8 cellular contexts compared by ENCODE assay signal in genomic region chr17:43878260-43879082, GRCh38. TPM values are rescaled to one million over a fixed set of nuclear protein-coding genes. Genes with fewer than 3 reads are reported as not detected.
A peak's percentile ranks its signal among the peaks of the same experiment; 100 is the strongest.
DNase-seq lines count a peak whose midpoint lies in the region; ATAC-seq and TF ChIP-seq lines count a peak whose summit lies in the region.

No MANE protein-coding gene starts in this region.

- no peaks in the 10 kb centered on the region; the same call in 1 of the 2 replicates for H3K9me3 ChIP-seq in AG04450 (ENCODE audit: control insufficient read depth, insufficient read depth, low read length)

- no peak overlapping the region for H3K27ac ChIP-seq in AG04450 (ENCODE audit: low read depth, low read length)

- peaks cover 18% of the 10 kb centered on the region for H3K27me3 ChIP-seq in AG04450 (ENCODE audit: control insufficient read depth, insufficient read depth, low read length)

- H3K4me3 ChIP-seq in AG04450 (ENCODE audit: low read depth, low read length), result no peak overlapping the region

- CTCF ChIA-PET in AG04450 (lab: Charles Lee), result interaction anchor here (0.5 to 2.9 kb wide), 42 partner anchors 11 to 307 kb away, joined by 3 to 49 read pairs (median 4); partner anchors contain the start of genes ASB16, CD300LG and HDAC5

- POLR2A ChIA-PET in AG04450 (lab: Yijun Ruan, JAX), result no interaction called here

- ATAC-seq in GM19023 (IDR thresholded peaks at IDR 0.05; ENCODE audit: unreplicated experiment) (peak; percentile 50), left colon (peak; percentile 71), HG03097 (IDR thresholded peaks at IDR 0.05; ENCODE audit: low FRiP score, unreplicated experiment) (no peak)

- TF ChIP-seq CTCF in AG04450 (IDR thresholded peaks at IDR 0.05; ENCODE audit: low read depth, low read length), result peak; percentile 97

- DNase-seq in AG04450 (ENCODE audit: low read depth, low spot score) (peak; percentile 74), NCI-H2171 (lab: John Stamatoyannopoulos, UW) (peak; percentile 66), cerebellar cortex (ENCODE audit: low spot score) (peak; percentile 81), left colon (peak; percentile 42 to 79)
- DNase-seq in activated CD4-positive, alpha-beta T cell treated with anti-CD3 and anti-CD28 coated beads for 24 hours (ENCODE audit: low read depth in 2 of 2), result peak; percentile 54 to 64
- peak; percentile 79 to 81 for DNase-seq in stimulated activated CD4-positive, alpha-beta T cell treated with anti-CD3 and anti-CD28 coated beads, Interleukin-2, amount 100 ng/mL, for 24 hours

- intact Hi-C loops in left colon (cut with DNase I, micrococcal nuclease), result no loop called here

RNA-seq across cellular contexts. Expression of gene MPP2, which starts 28.9 kb away (rescaled TPM):
- polyA plus RNA-seq in AG04450 (2011; rRNA removed), result 2.4 and 2.5 TPM in 2 replicates
- 2.9 and 3.6 TPM in 2 replicates for polyA minus RNA-seq in AG04450 (2011; rRNA and poly(A)+ RNA removed)
- total RNA-seq in left colon, result 1 to 10 TPM in 1 of 2 donors, under 1 TPM in 1; 0.49 to 2.6 TPM

RNA-seq across cellular contexts. Expression of gene CD300LG, which starts 31.5 kb away (rescaled TPM):
- polyA plus RNA-seq in AG04450 (2011; rRNA removed), result not detected in 2 replicates
- not detected in 2 replicates for polyA minus RNA-seq in AG04450 (2011; rRNA and poly(A)+ RNA removed)
- total RNA-seq in left colon, result under 1 TPM; 0.27 to 0.87 TPM

RNA-seq across cellular contexts. Expression of gene MPP3, which starts 45.5 kb away (rescaled TPM):
- polyA plus RNA-seq in AG04450 (2011; rRNA removed), result 4.5 and 4.7 TPM in 2 replicates
- polyA minus RNA-seq in AG04450 (2011; rRNA and poly(A)+ RNA removed), result 4.6 and 6.6 TPM in 2 replicates
- 1 to 10 TPM; 3.7 to 4.0 TPM for total RNA-seq in left colon
